ENCODE assay signal across 1 cellular context in genomic region chr9:108040783-108041182, GRCh38.
A peak's percentile ranks its signal among the peaks of the same experiment; 100 is the strongest.
TF ChIP-seq lines count a peak whose summit lies in the region.

No MANE protein-coding gene starts in this region.

TF ChIP-seq in K562, 482 proteins besides CTCF, POLR2A, EP300 and RAD21 (continued from another document and continues in another):
- TF ChIP-seq, protein P1, sequence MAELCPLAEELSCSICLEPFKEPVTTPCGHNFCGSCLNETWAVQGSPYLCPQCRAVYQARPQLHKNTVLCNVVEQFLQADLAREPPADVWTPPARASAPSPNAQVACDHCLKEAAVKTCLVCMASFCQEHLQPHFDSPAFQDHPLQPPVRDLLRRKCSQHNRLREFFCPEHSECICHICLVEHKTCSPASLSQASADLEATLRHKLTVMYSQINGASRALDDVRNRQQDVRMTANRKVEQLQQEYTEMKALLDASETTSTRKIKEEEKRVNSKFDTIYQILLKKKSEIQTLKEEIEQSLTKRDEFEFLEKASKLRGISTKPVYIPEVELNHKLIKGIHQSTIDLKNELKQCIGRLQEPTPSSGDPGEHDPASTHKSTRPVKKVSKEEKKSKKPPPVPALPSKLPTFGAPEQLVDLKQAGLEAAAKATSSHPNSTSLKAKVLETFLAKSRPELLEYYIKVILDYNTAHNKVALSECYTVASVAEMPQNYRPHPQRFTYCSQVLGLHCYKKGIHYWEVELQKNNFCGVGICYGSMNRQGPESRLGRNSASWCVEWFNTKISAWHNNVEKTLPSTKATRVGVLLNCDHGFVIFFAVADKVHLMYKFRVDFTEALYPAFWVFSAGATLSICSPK (IDR thresholded peaks at IDR 0.05; ENCODE audit: borderline replicate concordance) = no peak
- TF ChIP-seq CBFA2T3 (IDR thresholded peaks at IDR 0.05) (peak; percentile 52), JUND (IDR thresholded peaks at IDR 0.05; ENCODE audit: borderline replicate concordance, low read depth, low read length) (peak; percentile 86), JUND (tag; IDR thresholded peaks at IDR 0.05; ENCODE audit: borderline replicate concordance, low read depth, low read length) (peak; percentile 76; the same call in 2 of the 3 replicates), ATF1 (CRISPR knock-in tag; IDR thresholded peaks at IDR 0.05) (no peak), ATF1 (tag; IDR thresholded peaks at IDR 0.05) (no peak), UBTF (IDR thresholded peaks at IDR 0.05; ENCODE audit: borderline replicate concordance in 1 of 2, low read depth in 2 of 2, low read length in 2 of 2) (no peak), ATF3 (IDR thresholded peaks at IDR 0.05) (peak; percentile 74; the same call in 1 of the 2 replicates), ATF3 (CRISPR knock-in tag; conservative IDR thresholded peaks at IDR 0.05) (no peak), BHLHE40 (IDR thresholded peaks at IDR 0.05; ENCODE audit: low read length) (peak; percentile 76), JUN (IDR thresholded peaks at IDR 0.05; ENCODE audit: borderline replicate concordance, low read depth, low read length) (peak; percentile 68; the same call in 1 of the 2 replicates), JUN (CRISPR knock-in tag; IDR thresholded peaks at IDR 0.05; ENCODE audit: borderline replicate concordance) (no peak), ZNF140 (CRISPR knock-in tag; IDR thresholded peaks at IDR 0.05) (no peak), ZC3H11A (IDR thresholded peaks at IDR 0.05; ENCODE audit: low read depth, low read length) (no peak), SAFB (IDR thresholded peaks at IDR 0.05; ENCODE audit: borderline replicate concordance, low read depth, low read length) (no peak), MCM7 (IDR thresholded peaks at IDR 0.05) (no peak), STAT5A (IDR thresholded peaks at IDR 0.05; ENCODE audit: borderline replicate concordance, low read length) (no peak), L3MBTL2 (IDR thresholded peaks at IDR 0.05) (peak; percentile 49; the same call in 1 of the 2 replicates), CXXC5 (CRISPR knock-in tag; IDR thresholded peaks at IDR 0.05) (no peak), PHB (CRISPR knock-in tag; IDR thresholded peaks at IDR 0.05) (no peak), SMARCB1 (IDR thresholded peaks at IDR 0.05; ENCODE audit: insufficient read length, low read depth) (no peak), ZKSCAN3 (CRISPR knock-in tag; IDR thresholded peaks at IDR 0.05) (no peak), CTBP1 (IDR thresholded peaks at IDR 0.05; ENCODE audit: borderline replicate concordance) (peak; percentile 43; the same call in 1 of the 2 replicates), DPF2 (IDR thresholded peaks at IDR 0.05) (0 out of 2 replicates have a peak, but pooled peaks have one; percentile 15), ZSCAN32 (CRISPR knock-in tag; IDR thresholded peaks at IDR 0.05) (no peak), SMAD4 (CRISPR knock-in tag; conservative IDR thresholded peaks at IDR 0.05) (peak; percentile 16; the same call in 1 of the 2 replicates), NR2C2 (CRISPR knock-in tag; IDR thresholded peaks at IDR 0.05) (no peak), NR2C2 (tag; IDR thresholded peaks at IDR 0.05) (no peak), FOSL1 (tag; conservative IDR thresholded peaks at IDR 0.05) (peak; percentile 84), USF2 (CRISPR knock-in tag; IDR thresholded peaks at IDR 0.05) (0 out of 2 replicates have a peak, but pooled peaks have one; percentile 13), HDAC6 (IDR thresholded peaks at IDR 0.05; ENCODE audit: low read depth, low read length) (no peak), SMAD1 (IDR thresholded peaks at IDR 0.05; ENCODE audit: low read depth, low read length, partially characterized antibody) (no peak), U2AF1 (optimal IDR thresholded peaks at IDR 0.05; ENCODE audit: low read depth, low read length) (no peak), CREM (IDR thresholded peaks at IDR 0.05; ENCODE audit: low read depth) (no peak)
- TF ChIP-seq, protein P2, sequence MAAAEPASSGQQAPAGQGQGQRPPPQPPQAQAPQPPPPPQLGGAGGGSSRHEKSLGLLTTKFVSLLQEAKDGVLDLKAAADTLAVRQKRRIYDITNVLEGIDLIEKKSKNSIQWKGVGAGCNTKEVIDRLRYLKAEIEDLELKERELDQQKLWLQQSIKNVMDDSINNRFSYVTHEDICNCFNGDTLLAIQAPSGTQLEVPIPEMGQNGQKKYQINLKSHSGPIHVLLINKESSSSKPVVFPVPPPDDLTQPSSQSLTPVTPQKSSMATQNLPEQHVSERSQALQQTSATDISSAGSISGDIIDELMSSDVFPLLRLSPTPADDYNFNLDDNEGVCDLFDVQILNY (CRISPR knock-in tag; IDR thresholded peaks at IDR 0.05) = no peak
- TF ChIP-seq, protein P3, sequence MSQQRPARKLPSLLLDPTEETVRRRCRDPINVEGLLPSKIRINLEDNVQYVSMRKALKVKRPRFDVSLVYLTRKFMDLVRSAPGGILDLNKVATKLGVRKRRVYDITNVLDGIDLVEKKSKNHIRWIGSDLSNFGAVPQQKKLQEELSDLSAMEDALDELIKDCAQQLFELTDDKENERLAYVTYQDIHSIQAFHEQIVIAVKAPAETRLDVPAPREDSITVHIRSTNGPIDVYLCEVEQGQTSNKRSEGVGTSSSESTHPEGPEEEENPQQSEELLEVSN (IDR thresholded peaks at IDR 0.05; ENCODE audit: borderline replicate concordance in 1 of 2, extremely low read depth in 1 of 2, insufficient read depth in 1 of 2, insufficient read length in 1 of 2, low read depth in 1 of 2, low read length in 1 of 2, poor library complexity in 1 of 2, severe bottlenecking in 1 of 2) = no peak
- TF ChIP-seq, protein P4, sequence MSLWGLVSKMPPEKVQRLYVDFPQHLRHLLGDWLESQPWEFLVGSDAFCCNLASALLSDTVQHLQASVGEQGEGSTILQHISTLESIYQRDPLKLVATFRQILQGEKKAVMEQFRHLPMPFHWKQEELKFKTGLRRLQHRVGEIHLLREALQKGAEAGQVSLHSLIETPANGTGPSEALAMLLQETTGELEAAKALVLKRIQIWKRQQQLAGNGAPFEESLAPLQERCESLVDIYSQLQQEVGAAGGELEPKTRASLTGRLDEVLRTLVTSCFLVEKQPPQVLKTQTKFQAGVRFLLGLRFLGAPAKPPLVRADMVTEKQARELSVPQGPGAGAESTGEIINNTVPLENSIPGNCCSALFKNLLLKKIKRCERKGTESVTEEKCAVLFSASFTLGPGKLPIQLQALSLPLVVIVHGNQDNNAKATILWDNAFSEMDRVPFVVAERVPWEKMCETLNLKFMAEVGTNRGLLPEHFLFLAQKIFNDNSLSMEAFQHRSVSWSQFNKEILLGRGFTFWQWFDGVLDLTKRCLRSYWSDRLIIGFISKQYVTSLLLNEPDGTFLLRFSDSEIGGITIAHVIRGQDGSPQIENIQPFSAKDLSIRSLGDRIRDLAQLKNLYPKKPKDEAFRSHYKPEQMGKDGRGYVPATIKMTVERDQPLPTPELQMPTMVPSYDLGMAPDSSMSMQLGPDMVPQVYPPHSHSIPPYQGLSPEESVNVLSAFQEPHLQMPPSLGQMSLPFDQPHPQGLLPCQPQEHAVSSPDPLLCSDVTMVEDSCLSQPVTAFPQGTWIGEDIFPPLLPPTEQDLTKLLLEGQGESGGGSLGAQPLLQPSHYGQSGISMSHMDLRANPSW (CRISPR knock-in tag; IDR thresholded peaks at IDR 0.05) = no peak
- TF ChIP-seq, protein P5, sequence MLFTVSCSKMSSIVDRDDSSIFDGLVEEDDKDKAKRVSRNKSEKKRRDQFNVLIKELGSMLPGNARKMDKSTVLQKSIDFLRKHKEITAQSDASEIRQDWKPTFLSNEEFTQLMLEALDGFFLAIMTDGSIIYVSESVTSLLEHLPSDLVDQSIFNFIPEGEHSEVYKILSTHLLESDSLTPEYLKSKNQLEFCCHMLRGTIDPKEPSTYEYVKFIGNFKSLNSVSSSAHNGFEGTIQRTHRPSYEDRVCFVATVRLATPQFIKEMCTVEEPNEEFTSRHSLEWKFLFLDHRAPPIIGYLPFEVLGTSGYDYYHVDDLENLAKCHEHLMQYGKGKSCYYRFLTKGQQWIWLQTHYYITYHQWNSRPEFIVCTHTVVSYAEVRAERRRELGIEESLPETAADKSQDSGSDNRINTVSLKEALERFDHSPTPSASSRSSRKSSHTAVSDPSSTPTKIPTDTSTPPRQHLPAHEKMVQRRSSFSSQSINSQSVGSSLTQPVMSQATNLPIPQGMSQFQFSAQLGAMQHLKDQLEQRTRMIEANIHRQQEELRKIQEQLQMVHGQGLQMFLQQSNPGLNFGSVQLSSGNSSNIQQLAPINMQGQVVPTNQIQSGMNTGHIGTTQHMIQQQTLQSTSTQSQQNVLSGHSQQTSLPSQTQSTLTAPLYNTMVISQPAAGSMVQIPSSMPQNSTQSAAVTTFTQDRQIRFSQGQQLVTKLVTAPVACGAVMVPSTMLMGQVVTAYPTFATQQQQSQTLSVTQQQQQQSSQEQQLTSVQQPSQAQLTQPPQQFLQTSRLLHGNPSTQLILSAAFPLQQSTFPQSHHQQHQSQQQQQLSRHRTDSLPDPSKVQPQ (CRISPR knock-in tag; IDR thresholded peaks at IDR 0.05; ENCODE audit: borderline replicate concordance) = no peak
- TF ChIP-seq, protein P6, sequence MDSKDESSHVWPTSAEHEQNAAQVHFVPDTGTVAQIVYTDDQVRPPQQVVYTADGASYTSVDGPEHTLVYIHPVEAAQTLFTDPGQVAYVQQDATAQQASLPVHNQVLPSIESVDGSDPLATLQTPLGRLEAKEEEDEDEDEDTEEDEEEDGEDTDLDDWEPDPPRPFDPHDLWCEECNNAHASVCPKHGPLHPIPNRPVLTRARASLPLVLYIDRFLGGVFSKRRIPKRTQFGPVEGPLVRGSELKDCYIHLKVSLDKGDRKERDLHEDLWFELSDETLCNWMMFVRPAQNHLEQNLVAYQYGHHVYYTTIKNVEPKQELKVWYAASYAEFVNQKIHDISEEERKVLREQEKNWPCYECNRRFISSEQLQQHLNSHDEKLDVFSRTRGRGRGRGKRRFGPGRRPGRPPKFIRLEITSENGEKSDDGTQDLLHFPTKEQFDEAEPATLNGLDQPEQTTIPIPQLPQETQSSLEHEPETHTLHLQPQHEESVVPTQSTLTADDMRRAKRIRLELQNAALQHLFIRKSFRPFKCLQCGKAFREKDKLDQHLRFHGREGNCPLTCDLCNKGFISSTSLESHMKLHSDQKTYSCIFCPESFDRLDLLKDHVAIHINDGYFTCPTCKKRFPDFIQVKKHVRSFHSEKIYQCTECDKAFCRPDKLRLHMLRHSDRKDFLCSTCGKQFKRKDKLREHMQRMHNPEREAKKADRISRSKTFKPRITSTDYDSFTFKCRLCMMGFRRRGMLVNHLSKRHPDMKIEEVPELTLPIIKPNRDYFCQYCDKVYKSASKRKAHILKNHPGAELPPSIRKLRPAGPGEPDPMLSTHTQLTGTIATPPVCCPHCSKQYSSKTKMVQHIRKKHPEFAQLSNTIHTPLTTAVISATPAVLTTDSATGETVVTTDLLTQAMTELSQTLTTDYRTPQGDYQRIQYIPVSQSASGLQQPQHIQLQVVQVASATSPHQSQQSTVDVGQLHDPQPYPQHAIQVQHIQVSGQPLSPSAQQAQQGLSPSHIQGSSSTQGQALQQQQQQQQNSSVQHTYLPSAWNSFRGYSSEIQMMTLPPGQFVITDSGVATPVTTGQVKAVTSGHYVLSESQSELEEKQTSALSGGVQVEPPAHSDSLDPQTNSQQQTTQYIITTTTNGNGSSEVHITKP (IDR thresholded peaks at IDR 0.05; ENCODE audit: partially characterized antibody) = no peak
